24 cellular contexts compared by ENCODE assay signal in genomic region chr9:91815896-91816295, GRCh38.
"Had no signal": no experiment of that assay in that cellular context is flagged by ENCODE, and none has a peak within 500 bp of the region (broad histone marks: within the 10 kb centered on the region; RNA-seq: fewer than 3 reads in every experiment).

No MANE protein-coding gene starts in this region.

- H3K9me3 Mint-ChIP-seq: activated CD4-positive, alpha-beta T cell treated with anti-CD3 and anti-CD28 coated beads, Interleukin-2, amount 10 ng/mL, durations not matched to agents 7 days and 5 days; activated naive CD8-positive, alpha-beta T cell treated with anti-CD3 and anti-CD28 coated beads, Interleukin-2, amount 50 U/mL, for 24 hours; activated T-helper 1 cell treated with anti-CD3 and anti-CD28 coated beads, Interleukin-12 subunit alpha, Interleukin-12 subunit beta, Interleukin-2, Interleukin-4 antibody, amounts not matched to agents 30 ng/mL and 10 ng/mL and 1 ng/mL, durations not matched to agents 14 hours and 24 hours and 36 hours; dendritic cell treated with granulocyte-macrophage colony-stimulating factor and Interleukin-4, amounts not matched to agents 40 ng/mL and 50 ng/mL, for 4 days; neural crest cell; stimulated activated naive B cell treated with anti-CD40 and anti-IgM and Interleukin-4, amounts not matched to agents 10 μg/mL and 1 μg/mL and 100 μg/mL, for 72 hours; T-helper 1 cell treated with Interleukin-12 subunit alpha and Interleukin-12 subunit beta and Interleukin-4 antibody, amounts not matched to agents 30 μg/mL and 1 μg/mL, for 36 hours had no signal

- H3K27me3 ChIP-seq: gastrocnemius medialis, right atrium auricular region, upper lobe of left lung had no signal

- H3K27me3 Mint-ChIP-seq: activated CD4-positive, alpha-beta T cell treated with anti-CD3 and anti-CD28 coated beads, Interleukin-2, amount 10 ng/mL, durations not matched to agents 7 days and 5 days; activated naive CD8-positive, alpha-beta T cell treated with anti-CD3 and anti-CD28 coated beads, Interleukin-2, amount 50 U/mL, for 24 hours; dendritic cell treated with granulocyte-macrophage colony-stimulating factor and Interleukin-4, amounts not matched to agents 40 ng/mL and 50 ng/mL, for 4 days; stimulated activated naive B cell treated with anti-CD40 and anti-IgM and Interleukin-4, amounts not matched to agents 10 μg/mL and 1 μg/mL and 100 μg/mL, for 72 hours had no signal

- H3K4me3 Mint-ChIP-seq: activated CD4-positive, alpha-beta T cell treated with anti-CD3 and anti-CD28 coated beads, Interleukin-2, amount 10 ng/mL, durations not matched to agents 7 days and 5 days; activated CD8-positive, alpha-beta T cell treated with anti-CD3 and anti-CD28 coated beads, Interleukin-2, amount 10 ng/mL, durations not matched to agents 7 days and 5 days; activated naive CD8-positive, alpha-beta T cell treated with anti-CD3 and anti-CD28 coated beads, Interleukin-2, amount 50 U/mL, for 24 hours; activated T-helper 1 cell treated with anti-CD3 and anti-CD28 coated beads, Interleukin-12 subunit alpha, Interleukin-12 subunit beta, Interleukin-2, Interleukin-4 antibody, amounts not matched to agents 30 ng/mL and 10 ng/mL and 1 ng/mL, durations not matched to agents 14 hours and 24 hours and 36 hours; dendritic cell treated with granulocyte-macrophage colony-stimulating factor and Interleukin-4, amounts not matched to agents 40 ng/mL and 50 ng/mL, for 4 days; neural crest cell; stimulated activated naive B cell treated with anti-CD40 and anti-IgM and Interleukin-4, amounts not matched to agents 10 μg/mL and 1 μg/mL and 100 μg/mL, for 72 hours; T-helper 1 cell treated with Interleukin-12 subunit alpha and Interleukin-12 subunit beta and Interleukin-4 antibody, amounts not matched to agents 30 μg/mL and 1 μg/mL, for 36 hours had no signal

- H3K4me3 ChIP-seq: gastrocnemius medialis, mucosa of descending colon, psoas muscle, right atrium auricular region, skin epidermis, thoracic aorta, upper lobe of left lung had no signal

- H3K9me3 ChIP-seq: gastrocnemius medialis, mucosa of descending colon, psoas muscle, right atrium auricular region, thoracic aorta, upper lobe of left lung had no signal

- DNase-seq: activated CD4-positive, alpha-beta T cell treated with anti-CD3 and anti-CD28 coated beads, Interleukin-2, amount 10 ng/mL, durations not matched to agents 7 days and 5 days; activated CD8-positive, alpha-beta T cell treated with anti-CD3 and anti-CD28 coated beads, Interleukin-2, amount 10 ng/mL, durations not matched to agents 7 days and 5 days; activated gamma-delta T cell; activated naive CD4-positive, alpha-beta T cell treated with anti-CD3 and anti-CD28 coated beads, Interleukin-2, amount 50 U/mL, for 16 hours; activated naive CD8-positive, alpha-beta T cell treated with anti-CD3 and anti-CD28 coated beads, Interleukin-2, amount 50 U/mL, for 24 hours; effector CD8-positive, alpha-beta T cell; gastrocnemius medialis; head of caudate nucleus; left cardiac atrium; mucosa of descending colon; stimulated activated CD4-positive, alpha-beta T cell treated with anti-CD3 and anti-CD28 coated beads, Interleukin-2, amount 100 ng/mL, for 48 hours; stimulated activated CD8-positive, alpha-beta memory T cell treated with anti-CD3 and anti-CD28 coated beads, Interleukin-4, amount 100 ng/mL, for 48 hours; stimulated activated naive B cell treated with anti-CD40 and anti-IgM and Interleukin-4, amounts not matched to agents 10 μg/mL and 1 μg/mL and 100 μg/mL, for 72 hours; upper lobe of left lung had no signal

- H3K27ac ChIP-seq: gastrocnemius medialis, psoas muscle, right atrium auricular region, thoracic aorta had no signal

- H3K4me1 Mint-ChIP-seq: activated CD4-positive, alpha-beta T cell treated with anti-CD3 and anti-CD28 coated beads, Interleukin-2, amount 10 ng/mL, durations not matched to agents 7 days and 5 days; activated naive CD8-positive, alpha-beta T cell treated with anti-CD3 and anti-CD28 coated beads, Interleukin-2, amount 50 U/mL, for 24 hours; stimulated activated naive B cell treated with anti-CD40 and anti-IgM and Interleukin-4, amounts not matched to agents 10 μg/mL and 1 μg/mL and 100 μg/mL, for 72 hours had no signal

- H3K4me1 ChIP-seq: gastrocnemius medialis, psoas muscle had no signal

- H3K36me3 Mint-ChIP-seq: stimulated activated naive B cell treated with anti-CD40 and anti-IgM and Interleukin-4, amounts not matched to agents 10 μg/mL and 1 μg/mL and 100 μg/mL, for 72 hours had no signal

- H3K27ac Mint-ChIP-seq: activated CD4-positive, alpha-beta T cell treated with anti-CD3 and anti-CD28 coated beads, Interleukin-2, amount 10 ng/mL, durations not matched to agents 7 days and 5 days; activated CD8-positive, alpha-beta T cell treated with anti-CD3 and anti-CD28 coated beads, Interleukin-2, amount 10 ng/mL, durations not matched to agents 7 days and 5 days; activated naive CD8-positive, alpha-beta T cell treated with anti-CD3 and anti-CD28 coated beads, Interleukin-2, amount 50 U/mL, for 24 hours; activated T-helper 1 cell treated with anti-CD3 and anti-CD28 coated beads, Interleukin-12 subunit alpha, Interleukin-12 subunit beta, Interleukin-2, Interleukin-4 antibody, amounts not matched to agents 30 ng/mL and 10 ng/mL and 1 ng/mL, durations not matched to agents 14 hours and 24 hours and 36 hours; dendritic cell treated with granulocyte-macrophage colony-stimulating factor and Interleukin-4, amounts not matched to agents 40 ng/mL and 50 ng/mL, for 4 days; stimulated activated naive B cell treated with anti-CD40 and anti-IgM and Interleukin-4, amounts not matched to agents 10 μg/mL and 1 μg/mL and 100 μg/mL, for 72 hours; T-helper 1 cell treated with Interleukin-12 subunit alpha and Interleukin-12 subunit beta and Interleukin-4 antibody, amounts not matched to agents 30 μg/mL and 1 μg/mL, for 36 hours had no signal

- FAIRE-seq: islet of Langerhans had no signal

- H3K36me3 ChIP-seq: gastrocnemius medialis, right atrium auricular region, thoracic aorta, upper lobe of left lung had no signal

- ATAC-seq: activated CD4-positive, CD25-positive, alpha-beta regulatory T cell treated with anti-CD3 and anti-CD28 coated beads, Interleukin-2, amount 50 U/mL, for 24 hours; activated CD8-positive, alpha-beta T cell treated with anti-CD3 and anti-CD28 coated beads, Interleukin-2, amount 10 ng/mL, durations not matched to agents 7 days and 5 days; activated naive CD8-positive, alpha-beta T cell treated with anti-CD3 and anti-CD28 coated beads, Interleukin-2, amount 50 U/mL, for 24 hours; gastrocnemius medialis; left cardiac atrium; psoas muscle; stimulated activated naive B cell treated with anti-CD40 and anti-IgM and Interleukin-4, amounts not matched to agents 10 μg/mL and 1 μg/mL and 100 μg/mL, for 72 hours had no signal
